8 cellular contexts compared by ENCODE assay signal in genomic region chr7:4882742-4883351, GRCh38.
DNase-seq lines count a peak whose midpoint lies in the region; TF ChIP-seq lines count a peak whose summit lies in the region.

No MANE protein-coding gene starts in this region.

- peak; percentile 73 for DNase-seq in DMS 273 (lab: John Stamatoyannopoulos, UW; ENCODE audit: unreplicated experiment)
- peak; percentile 39 for DNase-seq in NCI-H2171 treated with DMSO at 0.1 percent for 48 hours (lab: John Stamatoyannopoulos, UW)
- peak; percentile 56 for DNase-seq in ecto neural progenitor cell (ENCODE audit: low spot score)
- DNase-seq in nephron progenitor cell = peak; percentile 20
- no peak for DNase-seq in activated CD4-positive, CD25-positive, alpha-beta regulatory T cell treated with anti-CD3 and anti-CD28 coated beads, Interleukin-2, amount 50 U/mL, for 72 hours
- DNase-seq in cortex of kidney (lab: John Stamatoyannopoulos, UW) = no peak
- DNase-seq in SIG-M5 (lab: John Stamatoyannopoulos, UW) = no peak
- no peak for DNase-seq in NCI-H446 treated with DMSO at 0.1 percent for 48 hours (lab: John Stamatoyannopoulos, UW)

- H3K4me3 Mint-ChIP-seq in nephron progenitor cell = peak overlapping the region; percentile 85

- H3K27ac Mint-ChIP-seq in nephron progenitor cell = peak overlapping the region; percentile 70

- H3K9me3 Mint-ChIP-seq in nephron progenitor cell = no peaks in the 10 kb centered on the region

- H3K4me1 Mint-ChIP-seq in nephron progenitor cell = peaks cover 35% of the 10 kb centered on the region

- peaks cover 21% of the 10 kb centered on the region for H3K27me3 Mint-ChIP-seq in nephron progenitor cell (ENCODE audit: low read depth, poor library complexity)

- peaks cover 3% of the 10 kb centered on the region for H3K36me3 Mint-ChIP-seq in nephron progenitor cell (ENCODE audit: low read depth)

- no peak for TF ChIP-seq CTCF in nephron progenitor cell (IDR thresholded peaks at IDR 0.05)

Comparison
In these comparisons a context has a peak if more than half of its experiments do, and no peak if none do; other contexts are left out.
1. DNase-seq: peak in DMS 273 (single experiment), NCI-H2171 treated with DMSO at 0.1 percent for 48 hours (single experiment), ecto neural progenitor cell (single experiment) and nephron progenitor cell (single experiment); none in activated CD4-positive, CD25-positive, alpha-beta regulatory T cell treated with anti-CD3 and anti-CD28 coated beads, Interleukin-2, amount 50 U/mL, for 72 hours (single experiment), cortex of kidney (single experiment), SIG-M5 (single experiment) and NCI-H446 treated with DMSO at 0.1 percent for 48 hours (single experiment).